Comparison of ENCODE assay signal across 9 cellular contexts in the genomic region with DNA sequence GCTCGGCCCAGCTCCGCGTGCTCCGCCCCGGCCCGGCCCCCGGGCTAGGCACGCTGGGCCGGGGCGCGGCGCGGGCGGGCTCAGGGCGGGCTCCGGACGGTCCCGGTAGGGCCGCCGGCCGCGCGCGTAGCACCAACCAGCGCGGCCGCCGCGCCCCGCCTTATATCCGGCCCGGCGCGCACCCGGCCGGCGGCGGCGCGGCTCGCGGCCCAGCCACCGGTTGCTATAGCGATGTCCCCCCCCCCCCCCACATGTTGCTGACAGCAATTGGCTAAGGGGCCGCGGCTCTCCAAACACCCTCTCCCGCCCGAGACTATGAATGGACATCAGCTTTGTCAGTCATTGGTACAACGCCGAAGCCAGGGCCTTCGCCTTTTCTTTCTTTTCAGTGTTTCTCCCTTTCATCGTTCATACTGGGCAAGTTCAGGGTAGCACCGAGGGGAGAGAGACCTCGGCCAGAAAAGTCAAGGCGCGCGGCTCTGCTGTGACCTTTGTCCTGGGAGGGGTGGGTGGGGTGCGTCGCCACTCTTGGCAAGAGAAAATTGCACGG.
A peak's percentile ranks its signal among the peaks of the same experiment; 100 is the strongest.
DNase-seq lines count a peak whose midpoint lies in the region; ATAC-seq and TF ChIP-seq lines count a peak whose summit lies in the region.
"Had no signal": no experiment of that assay in that cellular context is flagged by ENCODE, and none has a peak within 500 bp of the region (broad histone marks: within the 10 kb centered on the region; RNA-seq: fewer than 3 reads in every experiment).

No MANE protein-coding gene starts in this region.

- H3K27ac ChIP-seq in WERI-Rb-1, result no peak overlapping the region

- H3K36me3 Mint-ChIP-seq in progenitor cell of endocrine pancreas (ENCODE audit: insufficient read depth), result no peaks in the 10 kb centered on the region

- H3K27me3 ChIP-seq in HAP-1 (ENCODE audit: low read depth) (0 out of 2 replicates have a peak, but pooled peaks cover 5% of the 10 kb centered on the region), WERI-Rb-1 (ENCODE audit: insufficient read depth, low read depth, severe bottlenecking) (no peaks in the 10 kb centered on the region)

- peaks cover 10% of the 10 kb centered on the region for H3K4me1 ChIP-seq in HAP-1

- H3K9me3 ChIP-seq in HAP-1 (no peaks in the 10 kb centered on the region), WERI-Rb-1 (ENCODE audit: severe bottlenecking) (no peaks in the 10 kb centered on the region)

- in situ Hi-C loops in HAP-1 (cut with MboI; ENCODE audit: low sequenced_read_pairs), result no loop called here

- peak; percentile 87 for ATAC-seq in Right ventricle myocardium superior (ENCODE audit: poor library complexity)
- ATAC-seq: GM12878 had no signal

- H3K36me3 ChIP-seq in HAP-1 (replicated peaks) (no peaks in the 10 kb centered on the region), WERI-Rb-1 (no peaks in the 10 kb centered on the region)

- peak; percentile 73 for DNase-seq in AG08395 (ENCODE audit: low spot score)
- DNase-seq in HAP-1 (ENCODE audit: low spot score in 2 of 2), result peak; percentile 43 to 75
- peak; percentile 77 for DNase-seq in WERI-Rb-1
- DNase-seq in Right ventricle myocardium superior, result peak; percentile 72
- DNase-seq in progenitor cell of endocrine pancreas (ENCODE audit: low spot score, unreplicated experiment), result no peak
- DNase-seq in HUDEP-2 (lab: John Stamatoyannopoulos, UW; ENCODE audit: unreplicated experiment in 76 of 76), result no peak
- no peak for DNase-seq in NCI-H1048 (lab: John Stamatoyannopoulos, UW)
- DNase-seq in iPS-NIHi11 (ENCODE audit: low spot score), result no peak

- TF ChIP-seq CTCF in WERI-Rb-1 (IDR thresholded peaks at IDR 0.05; ENCODE audit: low read depth, low read length) (no peak), progenitor cell of endocrine pancreas (IDR thresholded peaks at IDR 0.05; ENCODE audit: unreplicated experiment) (no peak)

- H3K4me3 ChIP-seq in HAP-1 (no peak overlapping the region), WERI-Rb-1 (ENCODE audit: low read depth, low read length) (peak overlapping the region; percentile 56)
- H3K4me3 ChIP-seq: GM12878 had no signal

- H3K4me1 Mint-ChIP-seq in progenitor cell of endocrine pancreas (ENCODE audit: low read depth), result peaks cover 4% of the 10 kb centered on the region

- no peaks in the 10 kb centered on the region for H3K9me3 Mint-ChIP-seq in progenitor cell of endocrine pancreas (ENCODE audit: low read depth)

- H3K4me3 Mint-ChIP-seq in progenitor cell of endocrine pancreas (ENCODE audit: low read depth), result peak overlapping the region; percentile 56

- intact Hi-C loops in Right ventricle myocardium superior (cut with DNase I), result no loop called here

- H3K27me3 Mint-ChIP-seq in progenitor cell of endocrine pancreas, result peaks cover 62% of the 10 kb centered on the region

- H3K27ac Mint-ChIP-seq in progenitor cell of endocrine pancreas, result no peak overlapping the region

Comparison
In these comparisons a context has a peak if more than half of its experiments do, and no peak if none do; other contexts are left out.
1. DNase-seq: peak in AG08395 (single experiment), HAP-1 (2 of 2), WERI-Rb-1 (single experiment) and Right ventricle myocardium superior (single experiment); none in progenitor cell of endocrine pancreas (single experiment), HUDEP-2 (0 of 76), NCI-H1048 (single experiment) and iPS-NIHi11 (single experiment).